In the genomic region with DNA sequence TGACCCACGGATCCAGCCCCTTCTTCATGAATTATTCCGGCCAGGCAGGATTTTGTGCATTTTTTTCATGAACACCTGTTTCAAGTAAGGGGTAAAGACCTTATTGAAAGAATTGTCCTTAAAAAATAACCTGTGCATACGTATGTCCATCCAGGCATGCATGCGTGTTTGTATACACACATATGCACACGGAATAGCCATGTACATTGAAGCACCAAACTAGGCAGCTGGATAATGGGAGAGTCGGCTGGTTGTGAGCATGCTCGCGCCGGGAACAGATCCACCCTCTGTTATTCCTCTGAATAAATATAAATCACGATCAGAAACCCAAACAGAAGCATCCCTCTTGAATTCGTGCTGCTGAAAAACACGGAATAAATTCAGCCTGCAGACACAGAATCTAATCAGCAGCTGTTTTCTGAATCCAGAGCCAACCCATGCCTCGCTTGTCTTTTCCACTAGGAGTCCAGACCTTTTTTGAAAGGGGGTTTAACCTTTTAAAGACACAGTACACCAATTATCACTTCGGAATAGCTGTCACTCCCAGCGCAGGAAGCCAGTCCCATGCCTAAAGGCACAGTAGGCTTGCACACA, we compare ENCODE assay signal across 8 cellular contexts. TPM values are rescaled to one million over a fixed set of nuclear protein-coding genes. Genes with fewer than 3 reads are reported as not detected.
DNase-seq lines count a peak whose midpoint lies in the region; ATAC-seq and TF ChIP-seq lines count a peak whose summit lies in the region.

Gene HIVEP3, minus strand, starts transcription at position 473 of the 594 bp plus-strand sequence.

- intact Hi-C loops in lower lobe of right lung (cut with DNase I) (no loop called here), tibial artery (cut with DNase I; ENCODE audit: low total_unique reads) (no loop called here)

- no peak for DNase-seq in AG04449 (ENCODE audit: low read depth, low spot score)
- DNase-seq in H4 (ENCODE audit: low spot score): peak; percentile 39
- peak; percentile 48 for DNase-seq in dermis blood vessel endothelial cell
- no peak for DNase-seq in lower lobe of right lung
- DNase-seq in tibial artery: no peak

- H3K27ac ChIP-seq in lower lobe of right lung (peak within 1 kb of the TSS; percentile 69), tibial artery (peak within 1 kb of the TSS in 1 of 2 donors; percentile 4)

- H3K36me3 ChIP-seq in lower lobe of right lung (no peaks in the 10 kb centered on the region), tibial artery (no peaks in the 10 kb centered on the region)

- H3K4me1 ChIP-seq in lower lobe of right lung (peaks cover 46% of the 10 kb centered on the region), tibial artery (peaks cover 0 to 28% (median 16%) of the 10 kb centered on the region in 4 donors)

- peak in 1 of 2 donors; percentile 28 for ATAC-seq in lower lobe of right lung
- ATAC-seq in GM18868 (IDR thresholded peaks at IDR 0.05; ENCODE audit: unreplicated experiment): no peak
- no peak for ATAC-seq in HG02588 (IDR thresholded peaks at IDR 0.05; ENCODE audit: unreplicated experiment)

- peak within 1 kb of the TSS; percentile 61 for H3K4me3 ChIP-seq in AG04449 (ENCODE audit: low read depth, low read length)
- H3K4me3 ChIP-seq in lower lobe of right lung: peak within 1 kb of the TSS; percentile 66
- peak within 1 kb of the TSS; percentile 55 to 56 for H3K4me3 ChIP-seq in tibial artery

- no peaks in the 10 kb centered on the region for H3K27me3 ChIP-seq in lower lobe of right lung (ENCODE audit: low read depth)
- no peaks in the 10 kb centered on the region for H3K27me3 ChIP-seq in tibial artery

- POLR2A ChIA-PET in AG04449 (lab: Yijun Ruan, JAX): no interaction called here

- H3K9me3 ChIP-seq in lower lobe of right lung (no peaks in the 10 kb centered on the region), tibial artery (no peaks in the 10 kb centered on the region)

- CTCF ChIA-PET in AG04449 (lab: Yijun Ruan, JAX): interaction anchor here (1.1 to 2.0 kb wide), 4 partner anchors 8 to 345 kb away, joined by 3 to 6 read pairs (median 4); no protein-coding TSS in a partner anchor

- TF ChIP-seq CTCF in AG04449 (IDR thresholded peaks at IDR 0.05; ENCODE audit: insufficient read depth, low read length, missing control alignments): peak; percentile 12
- peak; percentile 28 for TF ChIP-seq CTCF in lower lobe of right lung (IDR thresholded peaks at IDR 0.05)
- no peak for TF ChIP-seq CTCF in tibial artery (IDR thresholded peaks at IDR 0.05)

TF ChIP-seq in PFSK-1, 5 proteins besides CTCF, POLR2A, EP300 and RAD21:
- peak; percentile 25; the same call in 1 of the 2 replicates for TF ChIP-seq POLR2AphosphoS5 (IDR thresholded peaks at IDR 0.05; ENCODE audit: low read depth, low read length)
- peak; percentile 8; the same call in 1 of the 2 replicates for TF ChIP-seq TAF1 (IDR thresholded peaks at IDR 0.05; ENCODE audit: borderline replicate concordance, insufficient read depth, low read length)
- TF ChIP-seq, protein P1, sequence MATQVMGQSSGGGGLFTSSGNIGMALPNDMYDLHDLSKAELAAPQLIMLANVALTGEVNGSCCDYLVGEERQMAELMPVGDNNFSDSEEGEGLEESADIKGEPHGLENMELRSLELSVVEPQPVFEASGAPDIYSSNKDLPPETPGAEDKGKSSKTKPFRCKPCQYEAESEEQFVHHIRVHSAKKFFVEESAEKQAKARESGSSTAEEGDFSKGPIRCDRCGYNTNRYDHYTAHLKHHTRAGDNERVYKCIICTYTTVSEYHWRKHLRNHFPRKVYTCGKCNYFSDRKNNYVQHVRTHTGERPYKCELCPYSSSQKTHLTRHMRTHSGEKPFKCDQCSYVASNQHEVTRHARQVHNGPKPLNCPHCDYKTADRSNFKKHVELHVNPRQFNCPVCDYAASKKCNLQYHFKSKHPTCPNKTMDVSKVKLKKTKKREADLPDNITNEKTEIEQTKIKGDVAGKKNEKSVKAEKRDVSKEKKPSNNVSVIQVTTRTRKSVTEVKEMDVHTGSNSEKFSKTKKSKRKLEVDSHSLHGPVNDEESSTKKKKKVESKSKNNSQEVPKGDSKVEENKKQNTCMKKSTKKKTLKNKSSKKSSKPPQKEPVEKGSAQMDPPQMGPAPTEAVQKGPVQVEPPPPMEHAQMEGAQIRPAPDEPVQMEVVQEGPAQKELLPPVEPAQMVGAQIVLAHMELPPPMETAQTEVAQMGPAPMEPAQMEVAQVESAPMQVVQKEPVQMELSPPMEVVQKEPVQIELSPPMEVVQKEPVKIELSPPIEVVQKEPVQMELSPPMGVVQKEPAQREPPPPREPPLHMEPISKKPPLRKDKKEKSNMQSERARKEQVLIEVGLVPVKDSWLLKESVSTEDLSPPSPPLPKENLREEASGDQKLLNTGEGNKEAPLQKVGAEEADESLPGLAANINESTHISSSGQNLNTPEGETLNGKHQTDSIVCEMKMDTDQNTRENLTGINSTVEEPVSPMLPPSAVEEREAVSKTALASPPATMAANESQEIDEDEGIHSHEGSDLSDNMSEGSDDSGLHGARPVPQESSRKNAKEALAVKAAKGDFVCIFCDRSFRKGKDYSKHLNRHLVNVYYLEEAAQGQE (IDR thresholded peaks at IDR 0.05; ENCODE audit: insufficient read depth in 1 of 2, low read depth in 2 of 2, low read length in 2 of 2): 0 out of 4 replicates have a peak, but pooled peaks of 1 of the 2 experiments have one; percentile 23
- TF ChIP-seq SIN3A (IDR thresholded peaks at IDR 0.05; ENCODE audit: borderline replicate concordance, insufficient read depth, low read length): peak; percentile 97
- TF ChIP-seq FOXP2 (optimal IDR thresholded peaks at IDR 0.05; ENCODE audit: borderline replicate concordance, extremely low read depth, extremely low read length, insufficient read depth): no peak

RNA-seq across cellular contexts. Expression of gene HIVEP3, which starts in this region (rescaled TPM):
- total RNA-seq in H4 (2014; rRNA removed; shearing (Covaris generic)): 2.1 and 3.1 TPM in 2 replicates
- 22.4 TPM for polyA plus RNA-seq in PFSK-1 (2012; ENCODE audit: insufficient read length, low read depth)
- total RNA-seq in dermis blood vessel endothelial cell: 0.85 and 0.93 TPM in 2 replicates
- 11.6 TPM for total RNA-seq in lower lobe of right lung

Comparison
In these comparisons a context has a peak if more than half of its experiments do, and no peak if none do; other contexts are left out.
1. Peak in DNase-seq in dermis blood vessel endothelial cell; RNA of the gene not detected or under 1 TPM.
2. CTCF ChIP-seq: peak in AG04449 (single experiment) and lower lobe of right lung (single experiment); none in tibial artery (0 of 2).
3. Peak in every context shown above with its lines, with median percentiles within 50 percentile points of each other: H3K4me3 ChIP-seq.